In the genomic region with DNA sequence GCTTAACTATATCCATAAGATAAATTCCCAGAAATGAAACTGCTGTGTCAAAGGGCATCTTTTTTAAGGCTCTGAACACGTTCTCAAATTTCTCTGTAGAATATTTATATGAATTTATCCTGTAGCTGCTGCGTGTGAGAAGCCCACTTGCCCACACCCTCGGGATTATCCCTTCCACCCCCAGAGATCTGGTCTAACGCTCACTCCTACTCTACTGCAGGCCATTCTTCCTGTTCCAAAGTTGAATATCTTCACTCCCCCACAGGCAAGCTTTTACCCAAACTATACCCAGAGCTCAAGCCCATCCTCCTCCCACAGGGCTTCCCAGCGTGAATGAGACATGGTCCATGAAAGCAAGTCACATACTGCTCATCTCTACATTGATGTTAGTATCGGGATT, we compare ENCODE assay signal across 15 cellular contexts.
"Had no signal": no experiment of that assay in that cellular context is flagged by ENCODE, and none has a peak within 500 bp of the region (broad histone marks: within the 10 kb centered on the region; RNA-seq: fewer than 3 reads in every experiment).

No MANE protein-coding gene starts in this region.

- H3K9me3 ChIP-seq: colonic mucosa, esophagus muscularis mucosa, esophagus squamous epithelium, gastrocnemius medialis, gastroesophageal sphincter, heart left ventricle, heart right ventricle had no signal

- H3K4me1 ChIP-seq: colonic mucosa, foreskin keratinocyte, gastrocnemius medialis had no signal

- H3K27ac ChIP-seq: colonic mucosa, coronary artery, epithelial cell of prostate, esophagus muscularis mucosa, esophagus squamous epithelium, foreskin keratinocyte, gastrocnemius medialis, gastroesophageal sphincter, heart left ventricle, heart right ventricle had no signal

- H3K4me3 Mint-ChIP-seq: dendritic cell treated with granulocyte-macrophage colony-stimulating factor and Interleukin-4, amounts not matched to agents 40 ng/mL and 50 ng/mL, for 4 days; effector memory CD8-positive, alpha-beta T cell; endodermal cell had no signal

- H3K27me3 Mint-ChIP-seq: dendritic cell treated with granulocyte-macrophage colony-stimulating factor and Interleukin-4, amounts not matched to agents 40 ng/mL and 50 ng/mL, for 4 days; effector memory CD8-positive, alpha-beta T cell had no signal

- H3K27ac Mint-ChIP-seq: dendritic cell treated with granulocyte-macrophage colony-stimulating factor and Interleukin-4, amounts not matched to agents 40 ng/mL and 50 ng/mL, for 4 days; effector memory CD8-positive, alpha-beta T cell; endodermal cell had no signal

- ATAC-seq: effector memory CD8-positive, alpha-beta T cell; esophagus mucosa; foreskin keratinocyte; gastrocnemius medialis; gastroesophageal sphincter; heart left ventricle; heart right ventricle had no signal

- H3K4me3 ChIP-seq: colonic mucosa, coronary artery, dorsolateral prefrontal cortex, esophagus muscularis mucosa, esophagus squamous epithelium, gastrocnemius medialis, gastroesophageal sphincter, heart left ventricle, heart right ventricle had no signal

- H3K9me3 Mint-ChIP-seq: dendritic cell treated with granulocyte-macrophage colony-stimulating factor and Interleukin-4, amounts not matched to agents 40 ng/mL and 50 ng/mL, for 4 days; effector memory CD8-positive, alpha-beta T cell; endodermal cell had no signal
